ENCODE assay signal across 10 cellular contexts in the genomic region with DNA sequence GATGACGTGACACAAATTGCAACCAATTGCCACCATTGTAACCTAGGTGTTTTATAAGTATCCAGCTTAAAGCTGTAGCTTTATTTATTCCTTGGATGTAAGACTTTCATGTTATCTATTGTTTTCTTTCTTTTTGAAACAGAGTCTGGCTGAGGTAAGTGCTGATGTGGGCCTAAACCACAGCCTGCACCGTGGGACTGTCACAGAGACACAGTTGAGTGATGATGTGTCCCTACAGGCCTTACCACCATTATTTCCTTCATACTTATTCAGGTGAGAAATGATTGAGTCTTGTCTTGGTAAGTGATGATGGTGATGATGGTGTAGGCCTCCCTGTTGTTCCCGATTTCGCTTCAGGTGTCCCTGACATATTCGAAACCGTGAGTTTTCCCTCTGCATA. TPM values are rescaled to one million over a fixed set of nuclear protein-coding genes. Genes with fewer than 3 reads are reported as not detected.
"Had no signal": no experiment of that assay in that cellular context is flagged by ENCODE, and none has a peak within 500 bp of the region (broad histone marks: within the 10 kb centered on the region; RNA-seq: fewer than 3 reads in every experiment).

No MANE protein-coding gene starts in this region.

- H3K4me3 ChIP-seq: GM23338 had no signal

- H3K27ac Mint-ChIP-seq: GM23338, H9, IgD-negative memory B cell had no signal

- DNase-seq: H9, HCEC 1CT, KBM-7 had no signal

- H3K4me3 Mint-ChIP-seq: GM23338, H9, IgD-negative memory B cell had no signal

- H3K27ac ChIP-seq: HL-60, KMS-11 had no signal

- H3K36me3 Mint-ChIP-seq: IgD-negative memory B cell had no signal

- ATAC-seq: GM23338, HepG2 had no signal

- H3K4me2 ChIP-seq: GM23338, KMS-11 had no signal

- H3K9me3 Mint-ChIP-seq: GM23338 had no signal

- H3K9ac ChIP-seq: KMS-11 had no signal

- H3K4me1 Mint-ChIP-seq: GM23338, H9 had no signal

RNA-seq across cellular contexts. Expression of gene ATXN3L, which starts 8.3 kb away (rescaled TPM):
- total RNA-seq: GM23338, H1, H9, HepG2, HT1080 had no signal
- polyA plus RNA-seq: GM23338, H1, HepG2, IgD-negative memory B cell had no signal
